ENCODE assay signal across 8 cellular contexts in genomic region chr1:179175011-179175934, GRCh38. TPM values are rescaled to one million over a fixed set of nuclear protein-coding genes. Genes with fewer than 3 reads are reported as not detected.
A peak's percentile ranks its signal among the peaks of the same experiment; 100 is the strongest.
DNase-seq lines count a peak whose midpoint lies in the region; ATAC-seq and TF ChIP-seq lines count a peak whose summit lies in the region.

No MANE protein-coding gene starts in this region.

- peaks cover 6% of the 10 kb centered on the region for H3K4me1 Mint-ChIP-seq in mesothelial cell of epicardium
- no peaks in the 10 kb centered on the region for H3K4me1 Mint-ChIP-seq in activated naive CD8-positive, alpha-beta T cell treated with anti-CD3 and anti-CD28 coated beads, Interleukin-2, amount 50 U/mL, for 24 hours

- CTCF ChIA-PET in AG04449 (lab: Yijun Ruan, JAX) (interaction anchor here (0.8 to 1.4 kb wide), 3 partner anchors 18 to 30 kb away, joined by 3 to 7 read pairs (median 4); no protein-coding TSS in a partner anchor), GM10248 (lab: Yijun Ruan, JAX) (interaction anchor here (0.9 to 1.4 kb wide), 5 partner anchors 11 to 55 kb away, joined by 3 to 5 read pairs (median 4); no protein-coding TSS in a partner anchor)

- POLR2A ChIA-PET in AG04449 (lab: Yijun Ruan, JAX) (interaction anchor here (0.9 to 1.4 kb wide), 2 partner anchors 32 to 38 kb away, joined by 3 to 7 read pairs; no protein-coding TSS in a partner anchor), GM10248 (lab: Yijun Ruan, JAX) (no interaction called here)

- H3K4me3 ChIP-seq in AG04449 (ENCODE audit: low read depth, low read length): no peak overlapping the region

- peak overlapping the region; percentile 55 for H3K27ac ChIP-seq in cingulate gyrus (ENCODE audit: low read depth, low read length)

- H3K36me3 Mint-ChIP-seq in mesothelial cell of epicardium: no peaks in the 10 kb centered on the region
- H3K36me3 Mint-ChIP-seq in activated naive CD8-positive, alpha-beta T cell treated with anti-CD3 and anti-CD28 coated beads, Interleukin-2, amount 50 U/mL, for 24 hours (ENCODE audit: low read depth): no peaks in the 10 kb centered on the region

- H3K4me3 Mint-ChIP-seq in mesothelial cell of epicardium: no peak overlapping the region
- H3K4me3 Mint-ChIP-seq in activated naive CD8-positive, alpha-beta T cell treated with anti-CD3 and anti-CD28 coated beads, Interleukin-2, amount 50 U/mL, for 24 hours: no peak overlapping the region

- H3K27me3 Mint-ChIP-seq in mesothelial cell of epicardium (ENCODE audit: low read depth): no peaks in the 10 kb centered on the region
- H3K27me3 Mint-ChIP-seq in activated naive CD8-positive, alpha-beta T cell treated with anti-CD3 and anti-CD28 coated beads, Interleukin-2, amount 50 U/mL, for 24 hours: no peaks in the 10 kb centered on the region

- no peak for ATAC-seq in activated naive CD8-positive, alpha-beta T cell treated with anti-CD3 and anti-CD28 coated beads, Interleukin-2, amount 50 U/mL, for 24 hours

- no peak for TF ChIP-seq CTCF in AG04449 (IDR thresholded peaks at IDR 0.05; ENCODE audit: insufficient read depth, low read length, missing control alignments)
- no peak for TF ChIP-seq CTCF in mesothelial cell of epicardium (IDR thresholded peaks at IDR 0.05; ENCODE audit: unreplicated experiment)
- TF ChIP-seq CTCF in GM10248 (IDR thresholded peaks at IDR 0.05; ENCODE audit: control extremely low read depth, extremely low read depth, low read depth, missing control alignments): no peak

- H3K27ac Mint-ChIP-seq in mesothelial cell of epicardium: peak overlapping the region; percentile 72
- H3K27ac Mint-ChIP-seq in activated naive CD8-positive, alpha-beta T cell treated with anti-CD3 and anti-CD28 coated beads, Interleukin-2, amount 50 U/mL, for 24 hours: no peak overlapping the region

- no peaks in the 10 kb centered on the region for H3K9me3 Mint-ChIP-seq in mesothelial cell of epicardium
- H3K9me3 Mint-ChIP-seq in activated naive CD8-positive, alpha-beta T cell treated with anti-CD3 and anti-CD28 coated beads, Interleukin-2, amount 50 U/mL, for 24 hours: no peaks in the 10 kb centered on the region

- DNase-seq in AG04449 (ENCODE audit: low read depth, low spot score) (peak; percentile 69), NCI-H460 (ENCODE audit: extremely low read depth, low read depth) (peak; percentile 38), mesothelial cell of epicardium (ENCODE audit: low spot score in 2 of 2, unreplicated experiment in 2 of 2) (no peak), COLO668 (lab: John Stamatoyannopoulos, UW; ENCODE audit: unreplicated experiment) (no peak), GM10248 (ENCODE audit: extremely low spot score) (no peak), NCI-H1092 (lab: John Stamatoyannopoulos, UW) (no peak)
- no peak for DNase-seq in activated naive CD8-positive, alpha-beta T cell treated with anti-CD3 and anti-CD28 coated beads, Interleukin-2, amount 50 U/mL, for 24 hours

RNA-seq across cellular contexts. Expression of gene ABL2, which starts 54.2 kb away (rescaled TPM):
- total RNA-seq in NCI-H460 (2014; rRNA removed; shearing (Covaris generic)): 26.2 and 29.3 TPM in 2 replicates
- polyA plus RNA-seq in NCI-H460 (2014; cell fraction: nucleus; rRNA removed): 8.4 and 81.3 TPM in 2 replicates
- 22.5 to 23.7 TPM (median 22.7 TPM) in 3 replicates for total RNA-seq in mesothelial cell of epicardium

Comparison
In these comparisons a context has a peak if more than half of its experiments do, and no peak if none do; other contexts are left out.
1. DNase-seq: peak in AG04449 (single experiment) and NCI-H460 (single experiment); none in mesothelial cell of epicardium (0 of 2), COLO668 (single experiment), GM10248 (single experiment), NCI-H1092 (single experiment) and activated naive CD8-positive, alpha-beta T cell treated with anti-CD3 and anti-CD28 coated beads, Interleukin-2, amount 50 U/mL, for 24 hours (single experiment).